8 cellular contexts compared by ENCODE assay signal in genomic region chr1:10074059-10074854, GRCh38. TPM values are rescaled to one million over a fixed set of nuclear protein-coding genes. Genes with fewer than 3 reads are reported as not detected.
A peak's percentile ranks its signal among the peaks of the same experiment; 100 is the strongest.
DNase-seq lines count a peak whose midpoint lies in the region; ATAC-seq and TF ChIP-seq lines count a peak whose summit lies in the region.

No MANE protein-coding gene starts in this region.

- DNase-seq in A172 (ENCODE audit: low spot score) (peak; percentile 89), amygdala (lab: John Stamatoyannopoulos, UW) (peak in 31 of 56 donors; percentile 4 to 60 (median 31)), iris pigment epithelial cell (ENCODE audit: low read depth) (peak; percentile 98), DMS153 treated with DMSO at 0.1 percent for 48 hours (lab: John Stamatoyannopoulos, UW; ENCODE audit: unreplicated experiment) (no peak)
- peak; percentile 36 to 50 for DNase-seq in stimulated activated CD4-positive, alpha-beta T cell treated with anti-CD3 and anti-CD28 coated beads, Interleukin-4, amount 100 ng/mL, for 4 hours

- ATAC-seq in GM21529 (IDR thresholded peaks at IDR 0.05; ENCODE audit: unreplicated experiment) (peak; percentile 70), SK-N-SH treated with all-trans-retinoic acid at 6 μM for 48 hours (peak; percentile 99), HG02623 (IDR thresholded peaks at IDR 0.05; ENCODE audit: unreplicated experiment) (no peak)

TF ChIP-seq in SK-N-SH treated with all-trans-retinoic acid at 6 μM for 48 hours, 23 proteins besides CTCF, POLR2A, EP300 and RAD21:
- TF ChIP-seq ZC3H10 (CRISPR knock-in tag; IDR thresholded peaks at IDR 0.05) (no peak), ZFP3 (CRISPR knock-in tag; IDR thresholded peaks at IDR 0.05) (peak; percentile 62; the same call in 1 of the 2 replicates)

RNA-seq across cellular contexts. Expression of gene UBE4B, which starts 41.5 kb away (rescaled TPM):
- total RNA-seq in A172 (2014; rRNA removed; shearing (Covaris generic)) = 22.2 and 23.5 TPM in 2 replicates
